Comparison of ENCODE assay signal across 8 cellular contexts in genomic region chr4:10006236-10006603, GRCh38. TPM values are rescaled to one million over a fixed set of nuclear protein-coding genes. Genes with fewer than 3 reads are reported as not detected.
DNase-seq lines count a peak whose midpoint lies in the region; ATAC-seq and TF ChIP-seq lines count a peak whose summit lies in the region.

No MANE protein-coding gene starts in this region.

- no peaks in the 10 kb centered on the region for H3K27me3 Mint-ChIP-seq in glutamatergic neuron (ENCODE audit: unreplicated experiment)

- no peaks in the 10 kb centered on the region for H3K4me1 Mint-ChIP-seq in glutamatergic neuron (ENCODE audit: low read depth, unreplicated experiment)

- POLR2A ChIA-PET in PC-3 (lab: Charles Lee; ENCODE audit: unreplicated experiment), result no interaction called here

- intact Hi-C loops in PC-3 (cut with micrococcal nuclease), result loop anchor here (2.0 to 5.0 kb wide), 2 partner anchors 64 to 111 kb away; partner anchors contain the start of gene WDR1

- CTCF ChIA-PET in PC-3 (lab: Charles Lee), result interaction anchor here (1.2 to 1.6 kb wide), 2 partner anchors 9 to 61 kb away, joined by 3 to 9 read pairs; no protein-coding TSS in a partner anchor

- H4K20me1 ChIP-seq in PC-3 (ENCODE audit: low read length), result no peaks in the 10 kb centered on the region

- H3K4me2 ChIP-seq in PC-3 (ENCODE audit: low read length) (peak overlapping the region; percentile 88), skeletal muscle satellite cell (ENCODE audit: low read length) (peak overlapping the region; percentile 5)

- H3K27me3 ChIP-seq in PC-3 (ENCODE audit: low read length) (no peaks in the 10 kb centered on the region), foreskin keratinocyte (no peaks in the 10 kb centered on the region), skeletal muscle satellite cell (ENCODE audit: control insufficient read depth, insufficient read depth, low read length) (no peaks in the 10 kb centered on the region)

- H3K9ac ChIP-seq in PC-3 (ENCODE audit: low read length) (peak overlapping the region; percentile 87), skeletal muscle satellite cell (ENCODE audit: low read depth, low read length) (no peak overlapping the region)

- BruUV-seq in PC-3 (replicated peaks; lab: Mats Ljungman, UMichigan), result no TSS peak

- no peaks in the 10 kb centered on the region for H3K36me3 Mint-ChIP-seq in glutamatergic neuron (ENCODE audit: unreplicated experiment)

- H3K4me3 Mint-ChIP-seq in glutamatergic neuron (ENCODE audit: unreplicated experiment), result no peak overlapping the region

- ATAC-seq in HG02852 (IDR thresholded peaks at IDR 0.05; ENCODE audit: unreplicated experiment) (peak; percentile 34), PC-3 (peak; percentile 73), foreskin keratinocyte (peak; percentile 49)

- peak overlapping the region; percentile 53 for H3K4me3 ChIP-seq in PC-3 (ENCODE audit: low read length)
- H3K4me3 ChIP-seq in skeletal muscle satellite cell (ENCODE audit: low read length), result no peak overlapping the region

- no peaks in the 10 kb centered on the region for H3K36me3 ChIP-seq in PC-3 (ENCODE audit: low read depth, low read length)
- H3K36me3 ChIP-seq in skeletal muscle satellite cell (ENCODE audit: insufficient read depth, low read length), result no peaks in the 10 kb centered on the region

- H3K79me2 ChIP-seq in PC-3 (ENCODE audit: low read length), result no peaks in the 10 kb centered on the region

- H3F3A ChIP-seq in PC-3 (ENCODE audit: low read length, unreplicated experiment), result peaks cover 10% of the 10 kb centered on the region

- H3K9me3 ChIP-seq in PC-3 (ENCODE audit: low read length) (no peaks in the 10 kb centered on the region), skeletal muscle satellite cell (replicated peaks; ENCODE audit: low read length) (no peaks in the 10 kb centered on the region)

- TF ChIP-seq CTCF in PC-3 (conservative IDR thresholded peaks at IDR 0.05; ENCODE audit: low read depth, low read length), result no peak
- TF ChIP-seq CTCF in foreskin keratinocyte (conservative IDR thresholded peaks at IDR 0.05), result no peak
- no peak for TF ChIP-seq CTCF in glutamatergic neuron (IDR thresholded peaks at IDR 0.05; ENCODE audit: partially characterized antibody, unreplicated experiment)

- H3K9me2 ChIP-seq in PC-3 (replicated peaks; ENCODE audit: low read length), result no peaks in the 10 kb centered on the region

- peaks cover 2% of the 10 kb centered on the region for H3K9me3 Mint-ChIP-seq in glutamatergic neuron (ENCODE audit: unreplicated experiment)

- H3K4me1 ChIP-seq in PC-3 (ENCODE audit: insufficient read depth, low read length) (peaks cover 43% of the 10 kb centered on the region), foreskin keratinocyte (peaks cover 48% of the 10 kb centered on the region), skeletal muscle satellite cell (ENCODE audit: control insufficient read depth, insufficient read depth, low read length) (peaks cover 32% of the 10 kb centered on the region)

- no peak overlapping the region for H3K27ac Mint-ChIP-seq in glutamatergic neuron (ENCODE audit: unreplicated experiment)

- H3K27ac ChIP-seq in PC-3 (ENCODE audit: low read length) (peak overlapping the region; percentile 100), foreskin keratinocyte (peak overlapping the region; percentile 68)

- no peak overlapping the region for H2AFZ ChIP-seq in PC-3 (ENCODE audit: low read length)

- DNase-seq in EH (ENCODE audit: low read depth), result peak; percentile 81
- peak; percentile 89 for DNase-seq in PC-3
- peak; percentile 63 to 76 for DNase-seq in foreskin keratinocyte
- DNase-seq in glutamatergic neuron, result no peak
- DNase-seq in HuH-7 (ENCODE audit: low spot score), result no peak
- DNase-seq in NCI-H2171 treated with DMSO at 0.1 percent for 48 hours (lab: John Stamatoyannopoulos, UW), result no peak

RNA-seq across cellular contexts. Expression of gene SLC2A9, which starts 15.1 kb away (rescaled TPM):
- total RNA-seq in PC-3 (2014; rRNA removed) (0.11 TPM in 1 of 2 replicates, not detected in the other), foreskin keratinocyte (33.2 and 43.9 TPM in 2 replicates), glutamatergic neuron (ENCODE audit: unreplicated experiment) (not detected)
- polyA plus RNA-seq in foreskin keratinocyte, result 19.0 and 25.4 TPM in 2 replicates
- total RNA-seq in skeletal muscle satellite cell (2012; rRNA removed), result 1.5 and 1.8 TPM in 2 replicates

Comparison
In these comparisons a context has a peak if more than half of its experiments do, and no peak if none do; other contexts are left out.
1. DNase-seq: peak in EH (single experiment), PC-3 (single experiment) and foreskin keratinocyte (2 of 2); none in glutamatergic neuron (single experiment), HuH-7 (single experiment) and NCI-H2171 treated with DMSO at 0.1 percent for 48 hours (single experiment).
2. RNA of gene SLC2A9, which starts 15.1 kb away (total RNA-seq): 33.2 to 43.9 TPM in foreskin keratinocyte; 0.11 TPM in PC-3 and not detected in glutamatergic neuron (single experiment); every median in the first group is over 10 times any median in the second.
3. Peak in every context shown above with its lines, with median percentiles within 50 percentile points of each other: ATAC-seq.